ENCODE assay signal across 15 cellular contexts in the genomic region with DNA sequence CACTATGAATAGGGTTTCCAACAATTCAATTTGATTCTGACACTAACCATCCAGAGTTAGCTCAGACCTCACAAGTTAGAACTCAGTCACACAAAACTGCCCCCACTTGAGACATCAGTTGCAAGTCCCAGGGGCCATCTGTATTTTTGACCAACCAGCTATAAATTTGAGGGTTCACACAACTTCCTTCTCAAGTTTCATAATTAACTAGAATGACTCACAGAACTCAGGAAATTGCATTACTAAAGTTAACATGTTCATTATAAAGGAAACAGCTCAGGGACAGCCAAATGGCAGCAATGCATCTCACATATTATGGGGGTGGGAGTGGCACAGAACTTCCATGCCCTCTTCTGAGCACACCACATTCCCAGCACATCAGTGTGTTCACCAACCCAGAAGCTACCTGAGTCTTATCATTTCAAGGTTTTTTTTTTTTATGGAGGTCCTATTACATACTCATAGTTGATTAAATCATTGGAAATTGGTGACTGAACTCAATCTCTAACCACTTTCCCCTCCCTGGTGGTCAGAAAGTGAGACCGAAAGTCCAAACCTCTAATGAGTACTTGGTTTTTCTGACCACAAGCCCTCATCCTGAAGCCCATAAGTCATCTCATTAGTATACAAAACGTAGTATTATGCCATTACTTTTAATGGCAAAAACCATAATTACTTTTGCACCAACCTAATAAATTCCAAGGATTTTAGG.
A peak's percentile ranks its signal among the peaks of the same experiment; 100 is the strongest.
DNase-seq lines count a peak whose midpoint lies in the region; ATAC-seq and TF ChIP-seq lines count a peak whose summit lies in the region.
"Had no signal": no experiment of that assay in that cellular context is flagged by ENCODE, and none has a peak within 500 bp of the region (broad histone marks: within the 10 kb centered on the region; RNA-seq: fewer than 3 reads in every experiment).

No MANE protein-coding gene starts in this region.

- 50% methylated on average over 2 of the region's 2 CpGs for WGBS in mammary epithelial cell (ENCODE audit: low coverage, missing lambda C conversion rate)

- H3K27me3 ChIP-seq in mammary epithelial cell (ENCODE audit: insufficient read depth, low read length) (no peaks in the 10 kb centered on the region), upper lobe of right lung (no peaks in the 10 kb centered on the region)
- H3K27me3 ChIP-seq: gastrocnemius medialis, thyroid gland had no signal

- H3K9me3 ChIP-seq in mammary epithelial cell (replicated peaks; ENCODE audit: insufficient read depth, low read length), result no peaks in the 10 kb centered on the region
- no peaks in the 10 kb centered on the region for H3K9me3 ChIP-seq in upper lobe of right lung
- H3K9me3 ChIP-seq: gastrocnemius medialis, thyroid gland had no signal

- H3K4me1 Mint-ChIP-seq in MCF 10A (ENCODE audit: insufficient read depth, unreplicated experiment), result no peaks in the 10 kb centered on the region
- H3K4me1 Mint-ChIP-seq in glutamatergic neuron (ENCODE audit: low read depth, unreplicated experiment), result peaks cover 6% of the 10 kb centered on the region
- H3K4me1 Mint-ChIP-seq in activated T-helper 1 cell treated with anti-CD3 and anti-CD28 coated beads, Interleukin-12 subunit alpha, Interleukin-12 subunit beta, Interleukin-2, Interleukin-4 antibody, amounts not matched to agents 30 ng/mL and 10 ng/mL and 1 ng/mL, durations not matched to agents 14 hours and 24 hours and 36 hours (ENCODE audit: low read depth), result no peaks in the 10 kb centered on the region
- H3K4me1 Mint-ChIP-seq: neural crest cell had no signal

- DNase-seq in MCF 10A (ENCODE audit: unreplicated experiment) (peak; percentile 39), mammary epithelial cell (no peak), SIG-M5 (lab: John Stamatoyannopoulos, UW) (peak; percentile 85), upper lobe of right lung (no peak), glutamatergic neuron (no peak), A172 (ENCODE audit: low spot score) (no peak)
- DNase-seq in activated T-helper 1 cell treated with anti-CD3 and anti-CD28 coated beads, Interleukin-12 subunit alpha, Interleukin-12 subunit beta, Interleukin-2, Interleukin-4 antibody, amounts not matched to agents 30 ng/mL and 10 ng/mL and 1 ng/mL, durations not matched to agents 14 hours and 24 hours and 36 hours (ENCODE audit: low spot score), result no peak
- DNase-seq: gastrocnemius medialis, thyroid gland had no signal

- H4K20me1 ChIP-seq in mammary epithelial cell (ENCODE audit: insufficient read depth, low read length), result no peaks in the 10 kb centered on the region

- H3K36me3 ChIP-seq in mammary epithelial cell (ENCODE audit: insufficient read depth, low read length), result no peaks in the 10 kb centered on the region
- no peaks in the 10 kb centered on the region for H3K36me3 ChIP-seq in upper lobe of right lung
- H3K36me3 ChIP-seq: gastrocnemius medialis, thyroid gland had no signal

- H3K9me3 Mint-ChIP-seq in MCF 10A (ENCODE audit: unreplicated experiment) (peaks cover 7% of the 10 kb centered on the region), glutamatergic neuron (ENCODE audit: unreplicated experiment) (no peaks in the 10 kb centered on the region)
- H3K9me3 Mint-ChIP-seq in activated T-helper 1 cell treated with anti-CD3 and anti-CD28 coated beads, Interleukin-12 subunit alpha, Interleukin-12 subunit beta, Interleukin-2, Interleukin-4 antibody, amounts not matched to agents 30 ng/mL and 10 ng/mL and 1 ng/mL, durations not matched to agents 14 hours and 24 hours and 36 hours, result no peaks in the 10 kb centered on the region
- H3K9me3 Mint-ChIP-seq: neural crest cell had no signal

- H2AFZ ChIP-seq in mammary epithelial cell (ENCODE audit: low read depth, low read length), result no peak overlapping the region

- POLR2A ChIA-PET in MCF 10A (lab: Yijun Ruan, JAX), result no interaction called here

- intact Hi-C loops in MCF 10A (cut with micrococcal nuclease) (no loop called here), mammary epithelial cell (cut with micrococcal nuclease) (no loop called here), upper lobe of right lung (cut with DNase I) (no loop called here)
- intact Hi-C loops in activated T-helper 1 cell treated with anti-CD3 and anti-CD28 coated beads, Interleukin-12 subunit alpha, Interleukin-12 subunit beta, Interleukin-2, Interleukin-4 antibody, amounts not matched to agents 30 ng/mL and 10 ng/mL and 1 ng/mL, durations not matched to agents 14 hours and 24 hours and 36 hours (cut with micrococcal nuclease), result no loop called here

- H3K27ac Mint-ChIP-seq in MCF 10A (ENCODE audit: low read depth, unreplicated experiment) (no peak overlapping the region), glutamatergic neuron (ENCODE audit: unreplicated experiment) (no peak overlapping the region)
- H3K27ac Mint-ChIP-seq in activated T-helper 1 cell treated with anti-CD3 and anti-CD28 coated beads, Interleukin-12 subunit alpha, Interleukin-12 subunit beta, Interleukin-2, Interleukin-4 antibody, amounts not matched to agents 30 ng/mL and 10 ng/mL and 1 ng/mL, durations not matched to agents 14 hours and 24 hours and 36 hours, result no peak overlapping the region

- no peak overlapping the region for H3K4me3 Mint-ChIP-seq in MCF 10A (ENCODE audit: unreplicated experiment)
- no peak overlapping the region for H3K4me3 Mint-ChIP-seq in glutamatergic neuron (ENCODE audit: unreplicated experiment)
- no peak overlapping the region for H3K4me3 Mint-ChIP-seq in activated T-helper 1 cell treated with anti-CD3 and anti-CD28 coated beads, Interleukin-12 subunit alpha, Interleukin-12 subunit beta, Interleukin-2, Interleukin-4 antibody, amounts not matched to agents 30 ng/mL and 10 ng/mL and 1 ng/mL, durations not matched to agents 14 hours and 24 hours and 36 hours
- H3K4me3 Mint-ChIP-seq: neural crest cell had no signal

- in situ Hi-C loops in mammary epithelial cell (cut with MboI; ENCODE audit: low sequenced_read_pairs in 2 of 2), result no loop called here

- TF ChIP-seq CTCF in MCF 10A (IDR thresholded peaks at IDR 0.05; ENCODE audit: unreplicated experiment) (no peak), mammary epithelial cell (conservative IDR thresholded peaks at IDR 0.05 in 1 of 2, IDR thresholded peaks at IDR 0.05 in 1 of 2; ENCODE audit: extremely low read depth in 1 of 2, insufficient read depth in 1 of 2, low read depth in 1 of 2, low read length in 2 of 2) (no peak), upper lobe of right lung (IDR thresholded peaks at IDR 0.05) (no peak), glutamatergic neuron (IDR thresholded peaks at IDR 0.05; ENCODE audit: partially characterized antibody, unreplicated experiment) (no peak)

- no peak overlapping the region for H3K9ac ChIP-seq in mammary epithelial cell (ENCODE audit: insufficient read depth, low read length)

- H3K4me3 ChIP-seq in mammary epithelial cell (replicated peaks in 1 of 3; ENCODE audit: insufficient read depth in 1 of 3, low read depth in 2 of 3, low read length in 3 of 3), result no peak overlapping the region
- H3K4me3 ChIP-seq in upper lobe of right lung, result no peak overlapping the region
- H3K4me3 ChIP-seq: gastrocnemius medialis, skin epidermis, thyroid gland had no signal

- no peaks in the 10 kb centered on the region for H3K27me3 Mint-ChIP-seq in MCF 10A (ENCODE audit: insufficient read depth, unreplicated experiment)
- no peaks in the 10 kb centered on the region for H3K27me3 Mint-ChIP-seq in glutamatergic neuron (ENCODE audit: unreplicated experiment)
- no peaks in the 10 kb centered on the region for H3K27me3 Mint-ChIP-seq in activated T-helper 1 cell treated with anti-CD3 and anti-CD28 coated beads, Interleukin-12 subunit alpha, Interleukin-12 subunit beta, Interleukin-2, Interleukin-4 antibody, amounts not matched to agents 30 ng/mL and 10 ng/mL and 1 ng/mL, durations not matched to agents 14 hours and 24 hours and 36 hours (ENCODE audit: insufficient read depth)

- BruUV-seq in MCF 10A (replicated peaks; lab: Mats Ljungman, UMichigan) (no TSS peak), mammary epithelial cell (replicated peaks; lab: Mats Ljungman, UMichigan) (no TSS peak)

- H3K36me3 Mint-ChIP-seq in MCF 10A (ENCODE audit: insufficient read depth, unreplicated experiment), result no peaks in the 10 kb centered on the region
- H3K36me3 Mint-ChIP-seq in glutamatergic neuron (ENCODE audit: unreplicated experiment), result no peaks in the 10 kb centered on the region
- H3K36me3 Mint-ChIP-seq in activated T-helper 1 cell treated with anti-CD3 and anti-CD28 coated beads, Interleukin-12 subunit alpha, Interleukin-12 subunit beta, Interleukin-2, Interleukin-4 antibody, amounts not matched to agents 30 ng/mL and 10 ng/mL and 1 ng/mL, durations not matched to agents 14 hours and 24 hours and 36 hours (ENCODE audit: low read depth), result no peaks in the 10 kb centered on the region

- H3K79me2 ChIP-seq in mammary epithelial cell (ENCODE audit: insufficient read depth, low read length), result no peaks in the 10 kb centered on the region

- no peak overlapping the region for H3K27ac ChIP-seq in mammary epithelial cell (ENCODE audit: insufficient read depth, low read depth, low read length)
- H3K27ac ChIP-seq in upper lobe of right lung, result no peak overlapping the region
- H3K27ac ChIP-seq: 22Rv1, gastrocnemius medialis, RWPE1, skin epidermis, thyroid gland had no signal

- no peak overlapping the region for H3K4me2 ChIP-seq in mammary epithelial cell (ENCODE audit: insufficient read depth, low read depth, low read length)

- CTCF ChIA-PET in MCF 10A (lab: Yijun Ruan, JAX) (interaction anchor here (0.7 kb wide), 2 partner anchors 19 to 1254 kb away, joined by 3 read pairs; no protein-coding TSS in a partner anchor), mammary epithelial cell (lab: Charles Lee; ENCODE audit: low non-redundant PET) (no interaction called here)

- dilution Hi-C loops in mammary epithelial cell (cut with HindIII; ENCODE audit: low sequenced_read_pairs), result no loop called here

- no peaks in the 10 kb centered on the region for H3K4me1 ChIP-seq in mammary epithelial cell (ENCODE audit: insufficient read depth, low read length)
- no peaks in the 10 kb centered on the region for H3K4me1 ChIP-seq in upper lobe of right lung
- H3K4me1 ChIP-seq: gastrocnemius medialis, thyroid gland had no signal

- ATAC-seq in HG03432 (IDR thresholded peaks at IDR 0.05; ENCODE audit: unreplicated experiment) (peak; percentile 86), upper lobe of right lung (peak; percentile 32)
- ATAC-seq: gastrocnemius medialis, left lobe of liver had no signal

Comparison
In these comparisons a context has a peak if more than half of its experiments do, and no peak if none do; other contexts are left out.
1. DNase-seq: peak in MCF 10A (single experiment) and SIG-M5 (single experiment); none in mammary epithelial cell (single experiment), upper lobe of right lung (single experiment), glutamatergic neuron (single experiment), activated T-helper 1 cell treated with anti-CD3 and anti-CD28 coated beads, Interleukin-12 subunit alpha, Interleukin-12 subunit beta, Interleukin-2, Interleukin-4 antibody, amounts not matched to agents 30 ng/mL and 10 ng/mL and 1 ng/mL, durations not matched to agents 14 hours and 24 hours and 36 hours (single experiment) and A172 (single experiment).